In the genomic region with DNA sequence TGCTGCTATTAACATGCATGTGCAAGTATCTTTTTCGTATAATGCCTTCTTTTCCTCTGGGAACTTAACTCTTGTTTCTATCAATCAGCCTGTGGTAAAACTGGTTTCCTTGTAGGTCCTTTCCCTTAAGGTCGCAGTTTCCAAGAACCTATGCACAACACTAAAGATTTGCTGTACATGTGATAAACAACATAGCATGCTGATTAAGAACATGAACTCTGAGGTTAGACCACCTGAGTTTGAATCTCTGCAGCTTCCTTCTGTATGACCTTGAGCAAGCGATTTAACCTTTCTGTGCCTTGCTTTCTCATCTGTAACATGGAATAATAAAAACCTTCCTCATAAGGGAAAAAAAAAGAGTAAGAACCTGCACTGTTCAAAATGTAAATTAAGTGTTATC, we compare ENCODE assay signal across 34 cellular contexts.
"Had no signal": no experiment of that assay in that cellular context is flagged by ENCODE, and none has a peak within 500 bp of the region (broad histone marks: within the 10 kb centered on the region; RNA-seq: fewer than 3 reads in every experiment).

No MANE protein-coding gene starts in this region.

- DNase-seq: Karpas-422, Kasumi-1, MG63, MM.1S, MV-4-11, NCI-H1048, NCI-H1092, NCI-H1092 treated with DMSO at 0.1 percent for 48 hours, NCI-H1105, NCI-H1105 treated with DMSO at 0.1 percent for 48 hours, NCI-H1417, NCI-H1417 treated with DMSO at 0.1 percent for 48 hours, NCI-H1436, NCI-H1436 treated with DMSO at 0.1 percent for 48 hours, NCI-H146, NCI-H1694, NCI-H1694 treated with DMSO at 0.1 percent for 48 hours, NCI-H187, NCI-H187 treated with DMSO at 0.1 percent for 48 hours, NCI-H1930, NCI-H2029, NCI-H2029 treated with DMSO at 0.1 percent for 48 hours, NCI-H2081, NCI-H2081 treated with DMSO at 0.1 percent for 48 hours, NCI-H2107, NCI-H2171, NCI-H2171 treated with DMSO at 0.1 percent for 48 hours, NCI-H2227 treated with DMSO at 0.1 percent for 48 hours, NCI-H226, NCI-H345, NCI-H446, NCI-H446 treated with DMSO at 0.1 percent for 48 hours, NCI-H510A had no signal

- H3K27me3 ChIP-seq: MG63 had no signal

- H3K27ac ChIP-seq: KMS-11 had no signal

- H3K36me3 ChIP-seq: MG63 had no signal

- H3K9me3 ChIP-seq: MG63 had no signal

- H3K4me3 ChIP-seq: MG63 had no signal
